Comparison of ENCODE assay signal across 1 cellular context in the genomic region with DNA sequence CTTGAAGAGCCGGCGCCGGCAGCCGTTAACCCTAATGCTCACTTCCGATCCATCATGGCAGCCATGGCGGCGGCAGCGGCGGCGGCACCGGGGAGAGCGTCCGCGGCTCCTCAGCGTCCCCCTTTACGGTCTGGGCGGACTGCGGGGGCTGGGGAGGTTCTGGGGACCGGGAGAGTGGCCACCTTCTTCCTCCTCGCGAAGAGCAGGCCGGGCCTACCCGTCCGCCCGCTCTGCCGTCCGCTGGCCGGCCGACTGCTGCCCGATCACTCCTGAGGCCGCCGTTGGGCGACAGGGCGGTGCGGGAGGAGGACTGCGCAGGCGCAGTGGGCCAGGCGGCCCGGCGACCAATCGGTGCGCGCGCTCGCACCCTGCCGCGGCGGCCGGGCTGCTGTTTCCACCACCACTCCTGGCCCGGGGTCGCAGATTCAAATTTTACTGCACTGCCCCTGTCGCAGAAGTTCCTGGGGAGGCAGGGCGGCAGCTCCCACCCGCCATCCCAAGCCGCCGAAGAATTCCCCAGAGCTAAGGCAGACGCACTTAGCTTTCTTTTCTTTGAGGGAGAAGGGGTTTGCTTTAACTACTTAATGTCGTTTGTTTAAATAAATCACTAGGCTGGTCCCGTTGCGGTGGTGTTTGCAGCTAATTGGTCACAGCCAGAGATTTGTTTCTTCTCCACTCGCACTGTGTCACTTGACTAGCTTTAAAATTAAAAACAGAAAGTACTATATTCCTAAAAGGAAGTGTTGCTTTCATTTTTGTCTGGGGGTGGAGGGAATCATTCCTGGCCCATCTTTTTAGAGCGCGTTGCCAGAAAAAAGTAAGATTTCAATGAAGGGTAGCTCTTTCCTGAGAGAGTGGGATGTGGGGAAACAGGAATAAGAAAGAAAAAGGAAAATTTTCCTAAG.
A peak's percentile ranks its signal among the peaks of the same experiment; 100 is the strongest.
TF ChIP-seq lines count a peak whose summit lies in the region.

A gene (minus strand): TSS at position 290 of the 905 bp plus-strand sequence. CDS start 452 bp downstream, outside the sequence.

TF ChIP-seq in HepG2, 621 proteins besides CTCF, POLR2A, EP300 and RAD21 (continued from another document and continues in another):
- no peak for TF ChIP-seq SNRNP70 (IDR thresholded peaks at IDR 0.05; ENCODE audit: low read depth, low read length)
- no peak for TF ChIP-seq MAFG (CRISPR knock-in tag; IDR thresholded peaks at IDR 0.05)
- no peak for TF ChIP-seq ZKSCAN5 (CRISPR knock-in tag; IDR thresholded peaks at IDR 0.05)
- TF ChIP-seq, protein P1, sequence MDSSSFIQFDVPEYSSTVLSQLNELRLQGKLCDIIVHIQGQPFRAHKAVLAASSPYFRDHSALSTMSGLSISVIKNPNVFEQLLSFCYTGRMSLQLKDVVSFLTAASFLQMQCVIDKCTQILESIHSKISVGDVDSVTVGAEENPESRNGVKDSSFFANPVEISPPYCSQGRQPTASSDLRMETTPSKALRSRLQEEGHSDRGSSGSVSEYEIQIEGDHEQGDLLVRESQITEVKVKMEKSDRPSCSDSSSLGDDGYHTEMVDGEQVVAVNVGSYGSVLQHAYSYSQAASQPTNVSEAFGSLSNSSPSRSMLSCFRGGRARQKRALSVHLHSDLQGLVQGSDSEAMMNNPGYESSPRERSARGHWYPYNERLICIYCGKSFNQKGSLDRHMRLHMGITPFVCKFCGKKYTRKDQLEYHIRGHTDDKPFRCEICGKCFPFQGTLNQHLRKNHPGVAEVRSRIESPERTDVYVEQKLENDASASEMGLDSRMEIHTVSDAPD (CRISPR knock-in tag; IDR thresholded peaks at IDR 0.05) = no peak
- no peak for TF ChIP-seq HOXA7 (CRISPR knock-in tag; IDR thresholded peaks at IDR 0.05)
- TF ChIP-seq ZNF446 (CRISPR knock-in tag; IDR thresholded peaks at IDR 0.05) = no peak
- TF ChIP-seq THYN1 (CRISPR knock-in tag; IDR thresholded peaks at IDR 0.05; ENCODE audit: borderline replicate concordance, low read depth) = no peak
- TF ChIP-seq CENPT (CRISPR knock-in tag; IDR thresholded peaks at IDR 0.05; ENCODE audit: low read depth) = no peak
- peak; percentile 81; the same call in 1 of the 2 replicates for TF ChIP-seq ZNF790 (CRISPR knock-in tag; IDR thresholded peaks at IDR 0.05; ENCODE audit: borderline replicate concordance)
- peak; percentile 92 for TF ChIP-seq ZFX (CRISPR knock-in tag; IDR thresholded peaks at IDR 0.05; ENCODE audit: low read depth)
- no peak for TF ChIP-seq IKZF1 (IDR thresholded peaks at IDR 0.05)
- no peak for TF ChIP-seq NR3C1 (CRISPR knock-in tag; IDR thresholded peaks at IDR 0.05)
- no peak for TF ChIP-seq ZSCAN30 (CRISPR knock-in tag; IDR thresholded peaks at IDR 0.05)
- TF ChIP-seq, protein P2, sequence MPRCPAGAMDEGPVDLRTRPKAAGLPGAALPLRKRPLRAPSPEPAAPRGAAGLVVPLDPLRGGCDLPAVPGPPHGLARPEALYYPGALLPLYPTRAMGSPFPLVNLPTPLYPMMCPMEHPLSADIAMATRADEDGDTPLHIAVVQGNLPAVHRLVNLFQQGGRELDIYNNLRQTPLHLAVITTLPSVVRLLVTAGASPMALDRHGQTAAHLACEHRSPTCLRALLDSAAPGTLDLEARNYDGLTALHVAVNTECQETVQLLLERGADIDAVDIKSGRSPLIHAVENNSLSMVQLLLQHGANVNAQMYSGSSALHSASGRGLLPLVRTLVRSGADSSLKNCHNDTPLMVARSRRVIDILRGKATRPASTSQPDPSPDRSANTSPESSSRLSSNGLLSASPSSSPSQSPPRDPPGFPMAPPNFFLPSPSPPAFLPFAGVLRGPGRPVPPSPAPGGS (CRISPR knock-in tag; IDR thresholded peaks at IDR 0.05) = no peak
- no peak for TF ChIP-seq NKX3-1 (CRISPR knock-in tag; IDR thresholded peaks at IDR 0.05)
- TF ChIP-seq CCDC6 (CRISPR knock-in tag; IDR thresholded peaks at IDR 0.05) = peak; percentile 90
- TF ChIP-seq ZNF326 (CRISPR knock-in tag; IDR thresholded peaks at IDR 0.05; ENCODE audit: borderline replicate concordance) = no peak
- 0 out of 2 replicates have a peak, but pooled peaks have one; percentile 24 for TF ChIP-seq ADNP (CRISPR knock-in tag; IDR thresholded peaks at IDR 0.05)
- no peak for TF ChIP-seq MYNN (CRISPR knock-in tag; IDR thresholded peaks at IDR 0.05; ENCODE audit: low read depth)
- TF ChIP-seq ZNF776 (CRISPR knock-in tag; IDR thresholded peaks at IDR 0.05) = peak; percentile 69; the same call in 1 of the 2 replicates
- peak; percentile 68 for TF ChIP-seq NFYC (CRISPR knock-in tag; IDR thresholded peaks at IDR 0.05)
- TF ChIP-seq ZNF841 (CRISPR knock-in tag; IDR thresholded peaks at IDR 0.05; ENCODE audit: borderline replicate concordance) = no peak
- TF ChIP-seq GATAD1 (CRISPR knock-in tag; IDR thresholded peaks at IDR 0.05) = peak; percentile 64
- TF ChIP-seq, protein P3, sequence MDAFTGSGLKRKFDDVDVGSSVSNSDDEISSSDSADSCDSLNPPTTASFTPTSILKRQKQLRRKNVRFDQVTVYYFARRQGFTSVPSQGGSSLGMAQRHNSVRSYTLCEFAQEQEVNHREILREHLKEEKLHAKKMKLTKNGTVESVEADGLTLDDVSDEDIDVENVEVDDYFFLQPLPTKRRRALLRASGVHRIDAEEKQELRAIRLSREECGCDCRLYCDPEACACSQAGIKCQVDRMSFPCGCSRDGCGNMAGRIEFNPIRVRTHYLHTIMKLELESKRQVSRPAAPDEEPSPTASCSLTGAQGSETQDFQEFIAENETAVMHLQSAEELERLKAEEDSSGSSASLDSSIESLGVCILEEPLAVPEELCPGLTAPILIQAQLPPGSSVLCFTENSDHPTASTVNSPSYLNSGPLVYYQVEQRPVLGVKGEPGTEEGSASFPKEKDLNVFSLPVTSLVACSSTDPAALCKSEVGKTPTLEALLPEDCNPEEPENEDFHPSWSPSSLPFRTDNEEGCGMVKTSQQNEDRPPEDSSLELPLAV (CRISPR knock-in tag; conservative IDR thresholded peaks at IDR 0.05; ENCODE audit: low read depth) = no peak
- TF ChIP-seq ZBTB42 (CRISPR knock-in tag; IDR thresholded peaks at IDR 0.05) = no peak
- TF ChIP-seq, protein P4, sequence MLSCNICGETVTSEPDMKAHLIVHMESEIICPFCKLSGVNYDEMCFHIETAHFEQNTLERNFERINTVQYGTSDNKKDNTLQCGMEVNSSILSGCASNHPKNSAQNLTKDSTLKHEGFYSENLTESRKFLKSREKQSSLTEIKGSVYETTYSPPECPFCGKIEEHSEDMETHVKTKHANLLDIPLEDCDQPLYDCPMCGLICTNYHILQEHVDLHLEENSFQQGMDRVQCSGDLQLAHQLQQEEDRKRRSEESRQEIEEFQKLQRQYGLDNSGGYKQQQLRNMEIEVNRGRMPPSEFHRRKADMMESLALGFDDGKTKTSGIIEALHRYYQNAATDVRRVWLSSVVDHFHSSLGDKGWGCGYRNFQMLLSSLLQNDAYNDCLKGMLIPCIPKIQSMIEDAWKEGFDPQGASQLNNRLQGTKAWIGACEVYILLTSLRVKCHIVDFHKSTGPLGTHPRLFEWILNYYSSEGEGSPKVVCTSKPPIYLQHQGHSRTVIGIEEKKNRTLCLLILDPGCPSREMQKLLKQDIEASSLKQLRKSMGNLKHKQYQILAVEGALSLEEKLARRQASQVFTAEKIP (CRISPR knock-in tag; IDR thresholded peaks at IDR 0.05; ENCODE audit: borderline replicate concordance) = no peak
- TF ChIP-seq ZKSCAN1 (IDR thresholded peaks at IDR 0.05; ENCODE audit: low read length) = no peak
- 0 out of 2 replicates have a peak, but pooled peaks have one; percentile 11 for TF ChIP-seq GATAD2A (CRISPR knock-in tag; IDR thresholded peaks at IDR 0.05)
- TF ChIP-seq, protein P5, sequence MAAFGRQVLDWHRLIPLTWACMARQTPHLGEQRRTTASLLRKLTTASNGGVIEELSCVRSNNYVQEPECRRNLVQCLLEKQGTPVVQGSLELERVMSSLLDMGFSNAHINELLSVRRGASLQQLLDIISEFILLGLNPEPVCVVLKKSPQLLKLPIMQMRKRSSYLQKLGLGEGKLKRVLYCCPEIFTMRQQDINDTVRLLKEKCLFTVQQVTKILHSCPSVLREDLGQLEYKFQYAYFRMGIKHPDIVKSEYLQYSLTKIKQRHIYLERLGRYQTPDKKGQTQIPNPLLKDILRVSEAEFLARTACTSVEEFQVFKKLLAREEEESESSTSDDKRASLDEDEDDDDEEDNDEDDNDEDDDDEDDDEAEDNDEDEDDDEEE (CRISPR knock-in tag; IDR thresholded peaks at IDR 0.05) = no peak; the same call in none of the 2 replicates
- no peak for TF ChIP-seq ZNF891 (CRISPR knock-in tag; IDR thresholded peaks at IDR 0.05)
- no peak for TF ChIP-seq CAMTA2 (CRISPR knock-in tag; IDR thresholded peaks at IDR 0.05; ENCODE audit: borderline replicate concordance)
- TF ChIP-seq ZNF7 (CRISPR knock-in tag; IDR thresholded peaks at IDR 0.05) = no peak
- no peak for TF ChIP-seq ZNF557 (CRISPR knock-in tag; IDR thresholded peaks at IDR 0.05)
- peak; percentile 68; the same call in 1 of the 2 replicates for TF ChIP-seq POGZ (CRISPR knock-in tag; IDR thresholded peaks at IDR 0.05)
- no peak for TF ChIP-seq TEAD2 (CRISPR knock-in tag; IDR thresholded peaks at IDR 0.05)
- TF ChIP-seq GZF1 (CRISPR knock-in tag; IDR thresholded peaks at IDR 0.05) = peak; percentile 48; the same call in 1 of the 2 replicates
- TF ChIP-seq, protein P6, sequence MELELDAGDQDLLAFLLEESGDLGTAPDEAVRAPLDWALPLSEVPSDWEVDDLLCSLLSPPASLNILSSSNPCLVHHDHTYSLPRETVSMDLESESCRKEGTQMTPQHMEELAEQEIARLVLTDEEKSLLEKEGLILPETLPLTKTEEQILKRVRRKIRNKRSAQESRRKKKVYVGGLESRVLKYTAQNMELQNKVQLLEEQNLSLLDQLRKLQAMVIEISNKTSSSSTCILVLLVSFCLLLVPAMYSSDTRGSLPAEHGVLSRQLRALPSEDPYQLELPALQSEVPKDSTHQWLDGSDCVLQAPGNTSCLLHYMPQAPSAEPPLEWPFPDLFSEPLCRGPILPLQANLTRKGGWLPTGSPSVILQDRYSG (CRISPR knock-in tag; IDR thresholded peaks at IDR 0.05) = no peak
- TF ChIP-seq ZMAT3 (CRISPR knock-in tag; conservative IDR thresholded peaks at IDR 0.05) = peak; percentile 79
- no peak for TF ChIP-seq FOXK1 (CRISPR knock-in tag; IDR thresholded peaks at IDR 0.05; ENCODE audit: borderline replicate concordance, low read depth)
- no peak for TF ChIP-seq ATAD3A (CRISPR knock-in tag; IDR thresholded peaks at IDR 0.05)
- no peak for TF ChIP-seq ZFP36 (IDR thresholded peaks at IDR 0.05; ENCODE audit: borderline replicate concordance, low read depth, low read length, partially characterized antibody)
- TF ChIP-seq PRMT3 (CRISPR knock-in tag; IDR thresholded peaks at IDR 0.05; ENCODE audit: borderline replicate concordance, low read depth) = no peak; the same call in 1 of the 2 replicates
- TF ChIP-seq, protein P7, sequence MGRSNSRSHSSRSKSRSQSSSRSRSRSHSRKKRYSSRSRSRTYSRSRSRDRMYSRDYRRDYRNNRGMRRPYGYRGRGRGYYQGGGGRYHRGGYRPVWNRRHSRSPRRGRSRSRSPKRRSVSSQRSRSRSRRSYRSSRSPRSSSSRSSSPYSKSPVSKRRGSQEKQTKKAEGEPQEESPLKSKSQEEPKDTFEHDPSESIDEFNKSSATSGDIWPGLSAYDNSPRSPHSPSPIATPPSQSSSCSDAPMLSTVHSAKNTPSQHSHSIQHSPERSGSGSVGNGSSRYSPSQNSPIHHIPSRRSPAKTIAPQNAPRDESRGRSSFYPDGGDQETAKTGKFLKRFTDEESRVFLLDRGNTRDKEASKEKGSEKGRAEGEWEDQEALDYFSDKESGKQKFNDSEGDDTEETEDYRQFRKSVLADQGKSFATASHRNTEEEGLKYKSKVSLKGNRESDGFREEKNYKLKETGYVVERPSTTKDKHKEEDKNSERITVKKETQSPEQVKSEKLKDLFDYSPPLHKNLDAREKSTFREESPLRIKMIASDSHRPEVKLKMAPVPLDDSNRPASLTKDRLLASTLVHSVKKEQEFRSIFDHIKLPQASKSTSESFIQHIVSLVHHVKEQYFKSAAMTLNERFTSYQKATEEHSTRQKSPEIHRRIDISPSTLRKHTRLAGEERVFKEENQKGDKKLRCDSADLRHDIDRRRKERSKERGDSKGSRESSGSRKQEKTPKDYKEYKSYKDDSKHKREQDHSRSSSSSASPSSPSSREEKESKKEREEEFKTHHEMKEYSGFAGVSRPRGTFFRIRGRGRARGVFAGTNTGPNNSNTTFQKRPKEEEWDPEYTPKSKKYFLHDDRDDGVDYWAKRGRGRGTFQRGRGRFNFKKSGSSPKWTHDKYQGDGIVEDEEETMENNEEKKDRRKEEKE (IDR thresholded peaks at IDR 0.05) = no peak
- TF ChIP-seq ISX (CRISPR knock-in tag; conservative IDR thresholded peaks at IDR 0.05) = no peak; the same call in 1 of the 2 replicates
- no peak for TF ChIP-seq ZNF510 (CRISPR knock-in tag; IDR thresholded peaks at IDR 0.05; ENCODE audit: low read depth)
- TF ChIP-seq, protein P8, sequence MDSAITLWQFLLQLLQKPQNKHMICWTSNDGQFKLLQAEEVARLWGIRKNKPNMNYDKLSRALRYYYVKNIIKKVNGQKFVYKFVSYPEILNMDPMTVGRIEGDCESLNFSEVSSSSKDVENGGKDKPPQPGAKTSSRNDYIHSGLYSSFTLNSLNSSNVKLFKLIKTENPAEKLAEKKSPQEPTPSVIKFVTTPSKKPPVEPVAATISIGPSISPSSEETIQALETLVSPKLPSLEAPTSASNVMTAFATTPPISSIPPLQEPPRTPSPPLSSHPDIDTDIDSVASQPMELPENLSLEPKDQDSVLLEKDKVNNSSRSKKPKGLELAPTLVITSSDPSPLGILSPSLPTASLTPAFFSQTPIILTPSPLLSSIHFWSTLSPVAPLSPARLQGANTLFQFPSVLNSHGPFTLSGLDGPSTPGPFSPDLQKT (CRISPR knock-in tag; IDR thresholded peaks at IDR 0.05; ENCODE audit: borderline replicate concordance) = no peak; the same call in 1 of the 2 replicates
- TF ChIP-seq ZSCAN12 (CRISPR knock-in tag; IDR thresholded peaks at IDR 0.05) = no peak
- TF ChIP-seq ASH2L (IDR thresholded peaks at IDR 0.05; ENCODE audit: insufficient read length, low read depth, low read length) = peak; percentile 97
- TF ChIP-seq PCBP2 (optimal IDR thresholded peaks at IDR 0.05; ENCODE audit: low read depth, low read length, poor library complexity, severe bottlenecking) = no peak
- TF ChIP-seq, protein P9, sequence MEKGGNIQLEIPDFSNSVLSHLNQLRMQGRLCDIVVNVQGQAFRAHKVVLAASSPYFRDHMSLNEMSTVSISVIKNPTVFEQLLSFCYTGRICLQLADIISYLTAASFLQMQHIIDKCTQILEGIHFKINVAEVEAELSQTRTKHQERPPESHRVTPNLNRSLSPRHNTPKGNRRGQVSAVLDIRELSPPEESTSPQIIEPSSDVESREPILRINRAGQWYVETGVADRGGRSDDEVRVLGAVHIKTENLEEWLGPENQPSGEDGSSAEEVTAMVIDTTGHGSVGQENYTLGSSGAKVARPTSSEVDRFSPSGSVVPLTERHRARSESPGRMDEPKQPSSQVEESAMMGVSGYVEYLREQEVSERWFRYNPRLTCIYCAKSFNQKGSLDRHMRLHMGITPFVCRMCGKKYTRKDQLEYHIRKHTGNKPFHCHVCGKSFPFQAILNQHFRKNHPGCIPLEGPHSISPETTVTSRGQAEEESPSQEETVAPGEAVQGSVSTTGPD (CRISPR knock-in tag; IDR thresholded peaks at IDR 0.05) = no peak
- TF ChIP-seq XRCC5 (optimal IDR thresholded peaks at IDR 0.05; ENCODE audit: low read length) = peak; percentile 19
- TF ChIP-seq YEATS4 (CRISPR knock-in tag; IDR thresholded peaks at IDR 0.05; ENCODE audit: borderline replicate concordance) = peak; percentile 85
- peak; percentile 64; the same call in 1 of the 2 replicates for TF ChIP-seq ZNF772 (CRISPR knock-in tag; IDR thresholded peaks at IDR 0.05)
